20 cellular contexts compared by ENCODE assay signal in genomic region chr17:18076941-18077340, GRCh38.
"Had no signal": no experiment of that assay in that cellular context is flagged by ENCODE, and none has a peak within 500 bp of the region (broad histone marks: within the 10 kb centered on the region; RNA-seq: fewer than 3 reads in every experiment).

No MANE protein-coding gene starts in this region.

- H3K9me3 Mint-ChIP-seq: activated CD8-positive, alpha-beta T cell treated with anti-CD3 and anti-CD28 coated beads for 36 hours; activated naive CD8-positive, alpha-beta T cell treated with anti-CD3 and anti-CD28 coated beads, Interleukin-2, amount 10 ng/mL, durations not matched to agents 7 days and 5 days; activated T-helper 17 cell treated with anti-CD3 and anti-CD28 coated beads, Interleukin-2, amount 50 U/mL, for 72 hours; effector memory CD8-positive, alpha-beta T cell; naive B cell; stimulated activated naive B cell treated with anti-CD40 and anti-IgM and Interleukin-4, amounts not matched to agents 10 μg/mL and 1 μg/mL and 100 μg/mL, for 72 hours had no signal

- H3K27me3 ChIP-seq: body of pancreas, ovary, sigmoid colon, thyroid gland had no signal

- H3K9me3 ChIP-seq: body of pancreas, esophagus squamous epithelium, heart right ventricle, left ventricle myocardium inferior, ovary, sigmoid colon, thyroid gland had no signal

- DNase-seq: activated CD4-positive, alpha-beta T cell treated with anti-CD3 and anti-CD28 coated beads for 48 hours; activated CD4-positive, CD25-positive, alpha-beta regulatory T cell; activated CD8-positive, alpha-beta T cell treated with anti-CD3 and anti-CD28 coated beads for 36 hours; activated naive CD4-positive, alpha-beta T cell treated with Interleukin-2 at 50 U/mL for 16 hours; activated naive CD8-positive, alpha-beta T cell treated with anti-CD3 and anti-CD28 coated beads, Interleukin-2, amount 10 ng/mL, durations not matched to agents 7 days and 5 days; activated T-cell treated with anti-CD3 and anti-CD28 coated beads, Interleukin-2, amount 50 U/mL, for 1 hour; body of pancreas; effector memory CD8-positive, alpha-beta T cell; esophagus squamous epithelium; heart right ventricle; kidney glomerular epithelial cell; left ventricle myocardium inferior; mammary epithelial cell; naive B cell; ovary; sigmoid colon; stimulated activated CD4-positive, alpha-beta T cell treated with anti-CD3 and anti-CD28 coated beads, Interleukin-4, amount 100 ng/mL, for 4 hours; stimulated activated naive B cell treated with anti-CD40 and anti-IgM and Interleukin-4, amounts not matched to agents 10 μg/mL and 1 μg/mL and 100 μg/mL, for 72 hours; thyroid gland had no signal

- H3K4me3 ChIP-seq: body of pancreas, esophagus squamous epithelium, heart right ventricle, left ventricle myocardium inferior, ovary, sigmoid colon, thyroid gland had no signal

- ATAC-seq: activated CD8-positive, alpha-beta T cell treated with anti-CD3 and anti-CD28 coated beads for 36 hours; activated T-helper 17 cell treated with anti-CD3 and anti-CD28 coated beads, Interleukin-2, amount 50 U/mL, for 72 hours; body of pancreas; effector memory CD8-positive, alpha-beta T cell; heart right ventricle; stimulated activated naive B cell treated with anti-CD40 and anti-IgM and Interleukin-4, amounts not matched to agents 10 μg/mL and 1 μg/mL and 100 μg/mL, for 72 hours had no signal

- H3K4me1 ChIP-seq: body of pancreas, esophagus squamous epithelium, heart right ventricle, left ventricle myocardium inferior, sigmoid colon, thyroid gland had no signal

- H3K27ac ChIP-seq: body of pancreas, esophagus squamous epithelium, heart right ventricle, left ventricle myocardium inferior, ovary, sigmoid colon, thyroid gland had no signal

- H3K4me1 Mint-ChIP-seq: activated naive CD8-positive, alpha-beta T cell treated with anti-CD3 and anti-CD28 coated beads, Interleukin-2, amount 10 ng/mL, durations not matched to agents 7 days and 5 days; activated T-helper 17 cell treated with anti-CD3 and anti-CD28 coated beads, Interleukin-2, amount 50 U/mL, for 72 hours; naive B cell; stimulated activated naive B cell treated with anti-CD40 and anti-IgM and Interleukin-4, amounts not matched to agents 10 μg/mL and 1 μg/mL and 100 μg/mL, for 72 hours had no signal

- H3K36me3 Mint-ChIP-seq: activated naive CD8-positive, alpha-beta T cell treated with anti-CD3 and anti-CD28 coated beads, Interleukin-2, amount 10 ng/mL, durations not matched to agents 7 days and 5 days; naive B cell; stimulated activated naive B cell treated with anti-CD40 and anti-IgM and Interleukin-4, amounts not matched to agents 10 μg/mL and 1 μg/mL and 100 μg/mL, for 72 hours had no signal

- H3K27ac Mint-ChIP-seq: activated CD8-positive, alpha-beta T cell treated with anti-CD3 and anti-CD28 coated beads for 36 hours; activated naive CD8-positive, alpha-beta T cell treated with anti-CD3 and anti-CD28 coated beads, Interleukin-2, amount 10 ng/mL, durations not matched to agents 7 days and 5 days; activated T-helper 17 cell treated with anti-CD3 and anti-CD28 coated beads, Interleukin-2, amount 50 U/mL, for 72 hours; effector memory CD8-positive, alpha-beta T cell; naive B cell; stimulated activated naive B cell treated with anti-CD40 and anti-IgM and Interleukin-4, amounts not matched to agents 10 μg/mL and 1 μg/mL and 100 μg/mL, for 72 hours had no signal

- H3K36me3 ChIP-seq: esophagus squamous epithelium, heart right ventricle, left ventricle myocardium inferior, ovary, sigmoid colon, thyroid gland had no signal

- H3K4me3 Mint-ChIP-seq: activated CD8-positive, alpha-beta T cell treated with anti-CD3 and anti-CD28 coated beads for 36 hours; activated naive CD8-positive, alpha-beta T cell treated with anti-CD3 and anti-CD28 coated beads, Interleukin-2, amount 10 ng/mL, durations not matched to agents 7 days and 5 days; activated T-helper 17 cell treated with anti-CD3 and anti-CD28 coated beads, Interleukin-2, amount 50 U/mL, for 72 hours; effector memory CD8-positive, alpha-beta T cell; naive B cell; stimulated activated naive B cell treated with anti-CD40 and anti-IgM and Interleukin-4, amounts not matched to agents 10 μg/mL and 1 μg/mL and 100 μg/mL, for 72 hours had no signal
